9 cellular contexts compared by ENCODE assay signal in genomic region chr5:88674262-88675158, GRCh38.
DNase-seq lines count a peak whose midpoint lies in the region; ATAC-seq and TF ChIP-seq lines count a peak whose summit lies in the region.
"Had no signal": no experiment of that assay in that cellular context is flagged by ENCODE, and none has a peak within 500 bp of the region (broad histone marks: within the 10 kb centered on the region; RNA-seq: fewer than 3 reads in every experiment).

No MANE protein-coding gene starts in this region.

- peaks cover 10% of the 10 kb centered on the region for H3K36me3 Mint-ChIP-seq in activated CD4-positive, alpha-beta T cell treated with anti-CD3 and anti-CD28 coated beads for 36 hours (ENCODE audit: low read depth)
- H3K36me3 Mint-ChIP-seq in T-helper 2 cell treated with Interferon-gamma antibody and Interleukin-4, amounts not matched to agents 5 μg/mL and 100 μg/mL, for 36 hours (ENCODE audit: low read depth), result peaks cover 6% of the 10 kb centered on the region

- peak overlapping the region; percentile 12 to 60 (median 41) for H3K4me3 ChIP-seq in esophagus squamous epithelium

- intact Hi-C loops in activated CD4-positive, alpha-beta T cell treated with anti-CD3 and anti-CD28 coated beads for 36 hours (cut with DNase I, micrococcal nuclease), result loop anchor here (1.0 to 5.0 kb wide), 5 partner anchors 8 to 532 kb away; no protein-coding TSS in a partner anchor
- intact Hi-C loops in esophagus squamous epithelium (cut with DNase I), result loop anchor here (5.0 to 10.0 kb wide), 2 partner anchors 530 to 892 kb away; no protein-coding TSS in a partner anchor

- no peaks in the 10 kb centered on the region for H3K36me3 ChIP-seq in esophagus squamous epithelium

- H3K27ac ChIP-seq in esophagus squamous epithelium (peak overlapping the region in 1 of 4 donors; percentile 63), RWPE1 (no peak overlapping the region)

- H3K27me3 Mint-ChIP-seq in activated CD4-positive, alpha-beta T cell treated with anti-CD3 and anti-CD28 coated beads for 36 hours, result peaks cover 78% of the 10 kb centered on the region
- H3K27me3 Mint-ChIP-seq in T-helper 2 cell treated with Interferon-gamma antibody and Interleukin-4, amounts not matched to agents 5 μg/mL and 100 μg/mL, for 36 hours (ENCODE audit: low read depth), result peaks cover 87% of the 10 kb centered on the region

- CTCF ChIA-PET in activated CD4-positive, alpha-beta T cell treated with anti-CD3 and anti-CD28 coated beads for 36 hours (lab: Charles Lee), result interaction anchor here (1.6 kb wide), 1 partner anchor 17 kb away, joined by 9 read pairs; no protein-coding TSS in a partner anchor
- CTCF ChIA-PET in RWPE1 (lab: Yijun Ruan, JAX), result interaction anchor here (0.5 kb wide), 1 partner anchor 900 kb away, joined by 3 read pairs; no protein-coding TSS in a partner anchor

- peaks cover 6 to 100% (median 67%) of the 10 kb centered on the region in 4 donors for H3K27me3 ChIP-seq in esophagus squamous epithelium

- H3K4me3 Mint-ChIP-seq in activated CD4-positive, alpha-beta T cell treated with anti-CD3 and anti-CD28 coated beads for 36 hours, result peak overlapping the region; percentile 65
- H3K4me3 Mint-ChIP-seq in T-helper 2 cell treated with Interferon-gamma antibody and Interleukin-4, amounts not matched to agents 5 μg/mL and 100 μg/mL, for 36 hours, result peak overlapping the region; percentile 71

- TF ChIP-seq CTCF in esophagus squamous epithelium (IDR thresholded peaks at IDR 0.05) (no peak), RWPE1 (conservative IDR thresholded peaks at IDR 0.05; ENCODE audit: low read depth) (no peak)

- peak; percentile 76 for DNase-seq in activated CD4-positive, alpha-beta T cell treated with anti-CD3 and anti-CD28 coated beads for 36 hours
- DNase-seq in activated CD4-positive, alpha-beta T cell treated with anti-CD3 and anti-CD28 coated beads, Interleukin-2, amount 50 U/mL, for 1 hour, result no peak
- DNase-seq in Kasumi-1 (lab: John Stamatoyannopoulos, UW) (peak; percentile 37), esophagus squamous epithelium (lab: John Stamatoyannopoulos, UW) (no peak), nucleus accumbens (lab: John Stamatoyannopoulos, UW) (peak in 37 of 56 donors; percentile 35 to 91 (median 85)), RWPE1 (ENCODE audit: low spot score) (no peak)
- no peak for DNase-seq in T-helper 2 cell treated with Interferon-gamma antibody and Interleukin-4, amounts not matched to agents 5 μg/mL and 100 μg/mL, for 36 hours (ENCODE audit: low spot score)
- DNase-seq: DND-41 had no signal

- no peaks in the 10 kb centered on the region for H3K9me3 ChIP-seq in esophagus squamous epithelium

- TF ChIP-seq POLR2A in esophagus squamous epithelium (IDR thresholded peaks at IDR 0.05), result no peak

- WGBS in esophagus squamous epithelium, 2 donors, result 5 to 10% methylated on average over 11 to 32 of the region's 87 CpGs

- H3K4me1 Mint-ChIP-seq in activated CD4-positive, alpha-beta T cell treated with anti-CD3 and anti-CD28 coated beads for 36 hours, result peaks cover 26% of the 10 kb centered on the region
- H3K4me1 Mint-ChIP-seq in T-helper 2 cell treated with Interferon-gamma antibody and Interleukin-4, amounts not matched to agents 5 μg/mL and 100 μg/mL, for 36 hours (ENCODE audit: low read depth), result peaks cover 16% of the 10 kb centered on the region

- H3K4me1 ChIP-seq in esophagus squamous epithelium, result peaks cover 14 to 41% (median 20%) of the 10 kb centered on the region in 3 donors

- POLR2A ChIA-PET in activated CD4-positive, alpha-beta T cell treated with anti-CD3 and anti-CD28 coated beads for 36 hours (lab: Charles Lee), result no interaction called here
- POLR2A ChIA-PET in RWPE1 (lab: Yijun Ruan, JAX; ENCODE audit: low non-redundant PET), result no interaction called here

- no peaks in the 10 kb centered on the region for H3K9me3 Mint-ChIP-seq in activated CD4-positive, alpha-beta T cell treated with anti-CD3 and anti-CD28 coated beads for 36 hours (ENCODE audit: low read depth)
- H3K9me3 Mint-ChIP-seq in T-helper 2 cell treated with Interferon-gamma antibody and Interleukin-4, amounts not matched to agents 5 μg/mL and 100 μg/mL, for 36 hours, result peaks cover 4% of the 10 kb centered on the region

- no peak overlapping the region for H3K27ac Mint-ChIP-seq in activated CD4-positive, alpha-beta T cell treated with anti-CD3 and anti-CD28 coated beads for 36 hours
- H3K27ac Mint-ChIP-seq in T-helper 2 cell treated with Interferon-gamma antibody and Interleukin-4, amounts not matched to agents 5 μg/mL and 100 μg/mL, for 36 hours, result peak overlapping the region; percentile 68

- ATAC-seq in activated CD4-positive, alpha-beta T cell treated with anti-CD3 and anti-CD28 coated beads for 36 hours, result peak; percentile 82
- ATAC-seq in GM21737 (IDR thresholded peaks at IDR 0.05; ENCODE audit: unreplicated experiment), result peak; percentile 65

Comparison
In these comparisons a context has a peak if more than half of its experiments do, and no peak if none do; other contexts are left out.
1. DNase-seq: peak in activated CD4-positive, alpha-beta T cell treated with anti-CD3 and anti-CD28 coated beads for 36 hours (single experiment), Kasumi-1 (2 of 2) and nucleus accumbens (37 of 56); none in activated CD4-positive, alpha-beta T cell treated with anti-CD3 and anti-CD28 coated beads, Interleukin-2, amount 50 U/mL, for 1 hour (single experiment), T-helper 2 cell treated with Interferon-gamma antibody and Interleukin-4, amounts not matched to agents 5 μg/mL and 100 μg/mL, for 36 hours (single experiment), esophagus squamous epithelium (single experiment) and RWPE1 (single experiment).